Comparison of ENCODE assay signal across 8 cellular contexts in genomic region chr5:112923148-112923917, GRCh38. TPM values are rescaled to one million over a fixed set of nuclear protein-coding genes. Genes with fewer than 3 reads are reported as not detected.
A peak's percentile ranks its signal among the peaks of the same experiment; 100 is the strongest.
DNase-seq lines count a peak whose midpoint lies in the region; ATAC-seq and TF ChIP-seq lines count a peak whose summit lies in the region.

No MANE protein-coding gene starts in this region.

- H3K4me3 ChIP-seq in HAP-1, result no peak overlapping the region
- no peak overlapping the region for H3K4me3 ChIP-seq in SJCRH30

- peak; percentile 10 for DNase-seq in GF-D8 (lab: John Stamatoyannopoulos, UW)
- peak; percentile 43 for DNase-seq in activated T-cell treated with anti-CD3 and anti-CD28 coated beads, Interleukin-2, amount 50 U/mL, for 24 hours
- DNase-seq in naive thymus-derived CD8-positive, alpha-beta T cell, result peak in 9 of 10 donors; percentile 6 to 72 (median 49)
- DNase-seq in HAP-1 (ENCODE audit: low spot score in 2 of 2), result no peak
- no peak for DNase-seq in RWPE1 (ENCODE audit: low spot score)
- DNase-seq in SJCRH30, result no peak

- POLR2A ChIA-PET in naive thymus-derived CD8-positive, alpha-beta T cell (lab: Charles Lee), result interaction anchor here (0.9 to 4.5 kb wide), 5 partner anchors 36 to 64 kb away, joined by 3 to 44 read pairs (median 4); partner anchors contain the start of genes DCP2 and SRP19
- POLR2A ChIA-PET in RWPE1 (lab: Yijun Ruan, JAX; ENCODE audit: low non-redundant PET), result interaction anchor here (0.5 to 0.6 kb wide), 2 partner anchors 525 to 564 kb away, joined by 3 to 4 read pairs; no protein-coding TSS in a partner anchor

- in situ Hi-C loops in HAP-1 (cut with MboI; ENCODE audit: low sequenced_read_pairs), result no loop called here

- peaks cover 29% of the 10 kb centered on the region for H3K36me3 Mint-ChIP-seq in activated T-cell treated with anti-CD3 and anti-CD28 coated beads, Interleukin-2, amount 50 U/mL, for 24 hours (ENCODE audit: low read depth)
- peaks cover 0 to 13% (median 3%) of the 10 kb centered on the region in 3 donors for H3K36me3 Mint-ChIP-seq in naive thymus-derived CD8-positive, alpha-beta T cell

- H3K9me3 Mint-ChIP-seq in activated T-cell treated with anti-CD3 and anti-CD28 coated beads, Interleukin-2, amount 50 U/mL, for 24 hours, result no peaks in the 10 kb centered on the region
- no peaks in the 10 kb centered on the region for H3K9me3 Mint-ChIP-seq in naive thymus-derived CD8-positive, alpha-beta T cell

- CTCF ChIA-PET in RWPE1 (lab: Yijun Ruan, JAX), result interaction anchor here (0.5 to 1.8 kb wide), 6 partner anchors 41 to 371 kb away, joined by 3 to 4 read pairs (median 3); no protein-coding TSS in a partner anchor

- H3K9me3 ChIP-seq in HAP-1, result no peaks in the 10 kb centered on the region
- H3K9me3 ChIP-seq in SJCRH30 (replicated peaks), result no peaks in the 10 kb centered on the region

- H3K4me3 Mint-ChIP-seq in activated T-cell treated with anti-CD3 and anti-CD28 coated beads, Interleukin-2, amount 50 U/mL, for 24 hours, result peak overlapping the region; percentile 41
- H3K4me3 Mint-ChIP-seq in naive thymus-derived CD8-positive, alpha-beta T cell, result peak overlapping the region; percentile 78 to 97 (median 89)

- TF ChIP-seq CTCF in RWPE1 (conservative IDR thresholded peaks at IDR 0.05; ENCODE audit: low read depth), result no peak

- H3K36me3 ChIP-seq in HAP-1 (replicated peaks), result peaks cover 16% of the 10 kb centered on the region
- H3K36me3 ChIP-seq in SJCRH30, result peaks cover 9% of the 10 kb centered on the region; the same call in 1 of the 2 replicates

- no peaks in the 10 kb centered on the region for H3K27me3 ChIP-seq in HAP-1 (ENCODE audit: low read depth)
- H3K27me3 ChIP-seq in SJCRH30, result no peaks in the 10 kb centered on the region

- H3K4me1 ChIP-seq in HAP-1 (peaks cover 9% of the 10 kb centered on the region), SJCRH30 (no peaks in the 10 kb centered on the region; the same call in 1 of the 2 replicates)

- H3K27ac ChIP-seq in RWPE1, result no peak overlapping the region
- H3K27ac ChIP-seq in SJCRH30, result no peak overlapping the region

- peak overlapping the region; percentile 84 for H3K27ac Mint-ChIP-seq in activated T-cell treated with anti-CD3 and anti-CD28 coated beads, Interleukin-2, amount 50 U/mL, for 24 hours
- peak overlapping the region; percentile 88 to 97 (median 94) for H3K27ac Mint-ChIP-seq in naive thymus-derived CD8-positive, alpha-beta T cell

- H3K4me1 Mint-ChIP-seq in activated T-cell treated with anti-CD3 and anti-CD28 coated beads, Interleukin-2, amount 50 U/mL, for 24 hours (ENCODE audit: low read depth), result peaks cover 60% of the 10 kb centered on the region
- peaks cover 25 to 79% (median 54%) of the 10 kb centered on the region in 4 donors for H3K4me1 Mint-ChIP-seq in naive thymus-derived CD8-positive, alpha-beta T cell

- ATAC-seq in GM19468 (IDR thresholded peaks at IDR 0.05; ENCODE audit: extremely low read depth, unreplicated experiment), result peak; percentile 30
- ATAC-seq in HG03469 (IDR thresholded peaks at IDR 0.05; ENCODE audit: unreplicated experiment), result peak; percentile 37
- ATAC-seq in naive thymus-derived CD8-positive, alpha-beta T cell, result peak; percentile 22 to 61

- no peaks in the 10 kb centered on the region for H3K27me3 Mint-ChIP-seq in activated T-cell treated with anti-CD3 and anti-CD28 coated beads, Interleukin-2, amount 50 U/mL, for 24 hours
- no peaks in the 10 kb centered on the region for H3K27me3 Mint-ChIP-seq in naive thymus-derived CD8-positive, alpha-beta T cell

RNA-seq across cellular contexts. Expression of gene REEP5, which starts 1.3 kb away (rescaled TPM):
- total RNA-seq in naive thymus-derived CD8-positive, alpha-beta T cell, result 10 to 100 TPM; 33.1 to 35.4 TPM
- polyA plus RNA-seq in naive thymus-derived CD8-positive, alpha-beta T cell, result 10 to 100 TPM; 35.5 to 59.2 (median 39.3) TPM
- total RNA-seq in SJCRH30 (2014; rRNA removed; shearing (Covaris generic)), result 24.9 and 30.7 TPM in 2 replicates

RNA-seq across cellular contexts. Expression of gene DCP2, which starts 53.3 kb away (rescaled TPM):
- total RNA-seq in naive thymus-derived CD8-positive, alpha-beta T cell, result 10 to 100 TPM; 65.1 to 67.9 TPM
- 10 to 100 TPM; 48.3 to 53.0 (median 50.7) TPM for polyA plus RNA-seq in naive thymus-derived CD8-positive, alpha-beta T cell
- total RNA-seq in SJCRH30 (2014; rRNA removed; shearing (Covaris generic)), result 84.7 and 91.3 TPM in 2 replicates

Comparison
In these comparisons a context has a peak if more than half of its experiments do, and no peak if none do; other contexts are left out.
1. DNase-seq: peak in GF-D8 (single experiment), activated T-cell treated with anti-CD3 and anti-CD28 coated beads, Interleukin-2, amount 50 U/mL, for 24 hours (single experiment) and naive thymus-derived CD8-positive, alpha-beta T cell (9 of 10); none in HAP-1 (0 of 2), RWPE1 (single experiment) and SJCRH30 (0 of 2).
2. Peak in every context shown above with its lines, with median percentiles within 50 percentile points of each other: ATAC-seq.